ENCODE assay signal across 8 cellular contexts in the genomic region with DNA sequence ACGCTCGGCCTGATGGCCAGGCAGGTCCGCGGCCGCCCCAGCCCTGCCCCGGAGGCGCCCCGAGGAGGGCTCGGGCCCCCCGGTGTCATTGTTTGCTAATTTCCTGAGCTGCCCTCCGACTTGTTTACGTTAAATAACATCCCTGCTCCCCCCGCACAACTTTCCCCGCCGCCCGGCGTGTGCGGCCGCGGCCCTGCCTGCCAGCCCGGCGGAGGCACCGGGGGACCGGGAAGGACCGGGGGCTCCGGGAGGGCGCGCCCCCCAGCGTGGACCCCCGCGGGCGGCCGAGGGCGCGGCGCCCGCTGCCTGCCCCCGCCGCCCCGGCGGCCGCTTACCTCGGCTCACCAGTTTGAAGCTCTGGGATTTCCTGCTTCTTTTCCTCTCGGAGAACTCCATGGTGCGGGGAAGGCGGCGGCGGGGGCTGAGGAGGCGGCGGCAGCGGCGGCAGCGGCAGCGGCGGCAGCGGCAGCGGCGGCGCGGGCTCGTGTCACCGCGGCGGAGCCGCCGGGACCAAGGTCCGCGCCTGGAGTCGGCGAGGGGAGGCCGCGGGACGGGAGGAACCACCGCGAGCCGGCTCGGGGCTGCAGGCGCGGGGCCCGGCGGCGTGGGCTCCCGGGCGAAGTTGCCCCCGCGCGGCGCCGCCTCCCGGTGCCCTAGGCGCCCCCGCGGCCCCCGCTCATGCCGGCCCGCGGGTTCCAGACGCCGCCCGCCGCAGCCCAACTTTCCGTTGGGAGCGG. TPM values are rescaled to one million over a fixed set of nuclear protein-coding genes. Genes with fewer than 3 reads are reported as not detected.
A peak's percentile ranks its signal among the peaks of the same experiment; 100 is the strongest.
DNase-seq lines count a peak whose midpoint lies in the region; ATAC-seq, FAIRE-seq and TF ChIP-seq lines count a peak whose summit lies in the region.

No MANE protein-coding gene starts in this region.

- H2BK20ac ChIP-seq in H1 (ENCODE audit: low read length): no peak overlapping the region

- no peak overlapping the region for H3K4ac ChIP-seq in H1 (replicated peaks; ENCODE audit: insufficient read length, low read depth, low read length)

- H3K27me3 ChIP-seq in MG63 (no peaks in the 10 kb centered on the region), H1 (replicated peaks in 1 of 4; ENCODE audit: control insufficient read depth in 3 of 4, extremely low read depth in 1 of 4, insufficient read depth in 3 of 4, low read length in 3 of 4) (peaks cover 7 to 33% (median 25%) of the 10 kb centered on the region in 4 experiments), mucosa of rectum (ENCODE audit: control insufficient read depth in 2 of 2, insufficient read depth in 2 of 2, low read length in 2 of 2) (no peaks in the 10 kb centered on the region)

- no peak overlapping the region for H3K23ac ChIP-seq in H1 (ENCODE audit: insufficient read length)

- no peak overlapping the region for H2BK12ac ChIP-seq in H1 (ENCODE audit: low read depth, low read length)

- H4K8ac ChIP-seq in H1 (ENCODE audit: extremely low read depth, insufficient read depth, low read length): 0 out of 2 replicates have a peak overlapping the region, but pooled peaks have one; percentile 17

- H3K18ac ChIP-seq in H1 (ENCODE audit: extremely low read depth, low read length): no peak overlapping the region

- H3K9me3 ChIP-seq in MG63: no peaks in the 10 kb centered on the region
- H3K9me3 ChIP-seq in H1 (ENCODE audit: insufficient read depth in 2 of 2, low read depth in 1 of 2, low read length in 1 of 2): no peaks in the 10 kb centered on the region
- no peaks in the 10 kb centered on the region for H3K9me3 ChIP-seq in mucosa of rectum (ENCODE audit: control insufficient read depth in 2 of 2, low read length in 2 of 2)

- no peak for TF ChIP-seq POLR2A in H1 (IDR thresholded peaks at IDR 0.05; ENCODE audit: control extremely low read depth in 1 of 2, low read depth in 2 of 2, low read length in 2 of 2)

- H2BK15ac ChIP-seq in H1 (ENCODE audit: low read length): no peak overlapping the region

- ATAC-seq in GM21825 (IDR thresholded peaks at IDR 0.05; ENCODE audit: unreplicated experiment): no peak

- H3K79me2 ChIP-seq in H1 (ENCODE audit: control insufficient read depth in 1 of 2, insufficient read depth in 2 of 2, low read length in 2 of 2): no peaks in the 10 kb centered on the region

- H4K91ac ChIP-seq in H1 (replicated peaks; ENCODE audit: insufficient read length, low read length): no peak overlapping the region

- H3K4me2 ChIP-seq in H1 (ENCODE audit: insufficient read depth in 1 of 2, low read depth in 2 of 2, low read length in 2 of 2): peak overlapping the region; percentile 82 to 88

- H2AK5ac ChIP-seq in H1 (ENCODE audit: low read depth, low read length): no peak overlapping the region

- H2BK5ac ChIP-seq in H1 (ENCODE audit: low read depth, low read length): no peak overlapping the region

- no peaks in the 10 kb centered on the region for H3K79me1 ChIP-seq in H1 (ENCODE audit: low read depth, low read length)

- FAIRE-seq in H1 (lab: Jason Lieb, UNC): no peak

- no peak for TF ChIP-seq EP300 in H1 (IDR thresholded peaks at IDR 0.05; ENCODE audit: borderline replicate concordance in 1 of 2, low read depth in 2 of 2, low read length in 2 of 2)

- H3K4me1 ChIP-seq in H1 (replicated peaks in 1 of 4; ENCODE audit: control insufficient read depth in 3 of 4, insufficient read depth in 4 of 4, low read length in 3 of 4): peaks cover 0 to 6% (median 2%) of the 10 kb centered on the region in 4 experiments; a peak in 3 of 7 replicates
- peaks cover 5 to 6% of the 10 kb centered on the region in 2 donors for H3K4me1 ChIP-seq in mucosa of rectum (ENCODE audit: control insufficient read depth in 2 of 2, insufficient read depth in 2 of 2, low read length in 2 of 2)

- POLR2A ChIA-PET in H1 (lab: Charles Lee; ENCODE audit: partially characterized antibody): interaction anchor here (1.5 kb wide), 1 partner anchor 179 kb away, joined by 5 read pairs; no protein-coding TSS in a partner anchor

- H3K4me3 ChIP-seq in MG63 (peak overlapping the region; percentile 58), H1 (ENCODE audit: extremely low read depth in 1 of 4, insufficient read depth in 2 of 4, low read depth in 3 of 4, low read length in 4 of 4) (peak overlapping the region; percentile 48 to 72 (median 60)), mucosa of rectum (ENCODE audit: low read length in 2 of 2) (peak overlapping the region; percentile 65 to 67)

- H2BK120ac ChIP-seq in H1 (replicated peaks; ENCODE audit: low read depth, low read length): no peak overlapping the region

- CTCF ChIA-PET in H1 (lab: Charles Lee; ENCODE audit: partially characterized antibody): interaction anchor here (0.6 to 2.0 kb wide), 5 partner anchors 9 to 164 kb away, joined by 3 to 8 read pairs (median 3); no protein-coding TSS in a partner anchor

- TF ChIP-seq CTCF in H1 (IDR thresholded peaks at IDR 0.05; ENCODE audit: control extremely low read depth in 1 of 3, insufficient read depth in 1 of 3, low read depth in 1 of 3, low read length in 3 of 3): no peak

- no peak overlapping the region for H2AFZ ChIP-seq in H1 (ENCODE audit: low read length)

- WGBS in H1 (ENCODE audit: extremely low coverage in 1 of 2, insufficient coverage in 1 of 2, insufficient read length in 1 of 2, insufficient replicate concordance in 2 of 2, low coverage in 1 of 2, low lambda C conversion rate in 2 of 2, missing lambda C conversion rate in 1 of 2), 2 experiments: 1% methylated on average over 31 of the region's 103 CpGs; no CpG with 5 or more reads in 1 of the 2 experiments

- H4K20me1 ChIP-seq in H1 (replicated peaks in 1 of 2; ENCODE audit: control insufficient read depth in 1 of 2, insufficient read depth in 2 of 2, low read length in 2 of 2): peaks cover 0 to 2% of the 10 kb centered on the region in 2 experiments

- H4K5ac ChIP-seq in H1 (ENCODE audit: insufficient read length, low read depth, low read length): no peak overlapping the region

- peak overlapping the region in 1 of 4 experiments; percentile 79; a peak in 1 of 7 replicates for H3K9ac ChIP-seq in H1 (replicated peaks in 1 of 4; ENCODE audit: extremely low read depth in 1 of 4, low read depth in 3 of 4, low read length in 3 of 4)
- peak overlapping the region; percentile 43 to 72 for H3K9ac ChIP-seq in mucosa of rectum (ENCODE audit: low read depth in 1 of 2, low read length in 2 of 2)

- H3K14ac ChIP-seq in H1 (ENCODE audit: insufficient read length): no peak overlapping the region

- H3K36me3 ChIP-seq in MG63 (peaks cover 11% of the 10 kb centered on the region; the same call in 1 of the 2 replicates), H1 (ENCODE audit: control insufficient read depth in 2 of 4, insufficient read depth in 4 of 4, low read length in 3 of 4) (no peaks in the 10 kb centered on the region; a peak in 1 of 8 replicates), mucosa of rectum (ENCODE audit: control insufficient read depth in 2 of 2, insufficient read depth in 2 of 2, low read length in 2 of 2) (no peaks in the 10 kb centered on the region)

- peak; percentile 2 for DNase-seq in Caki2 (ENCODE audit: low read depth)
- DNase-seq in MG63: peak; percentile 27
- DNase-seq in H1 (ENCODE audit: low read depth in 1 of 2, low spot score in 2 of 2): no peak
- DNase-seq in H4 (ENCODE audit: low spot score): no peak
- no peak for DNase-seq in putamen (ENCODE audit: low spot score)
- DNase-seq in NCI-H345 (lab: John Stamatoyannopoulos, UW): no peak

- in situ Hi-C loops in Caki2 (cut with HindIII; ENCODE audit: low pct_unique_long_range_greater_than_20kb, low sequenced_read_pairs): no loop called here

- H3K27ac ChIP-seq in H1 (ENCODE audit: low read depth, low read length) (no peak overlapping the region), mucosa of rectum (ENCODE audit: low read depth in 2 of 2, low read length in 2 of 2) (peak overlapping the region in 1 of 2 donors; percentile 41)

- H3K56ac ChIP-seq in H1 (replicated peaks; ENCODE audit: insufficient read length, low read depth, low read length): no peak overlapping the region

- H3K23me2 ChIP-seq in H1 (ENCODE audit: low read depth, low read length): peaks cover 2% of the 10 kb centered on the region; the same call in 1 of the 2 replicates

- TF ChIP-seq RAD21 in H1 (IDR thresholded peaks at IDR 0.05 in 1 of 2, conservative IDR thresholded peaks at IDR 0.05 in 1 of 2; ENCODE audit: low read depth in 2 of 2, low read length in 2 of 2): no peak

TF ChIP-seq in H1, 55 proteins besides CTCF, POLR2A, EP300 and RAD21 (continues in another document):
- TF ChIP-seq HDAC2 (IDR thresholded peaks at IDR 0.05; ENCODE audit: borderline replicate concordance in 1 of 2, low read depth in 2 of 2, low read length in 2 of 2): 0 out of 4 replicates have a peak, but pooled peaks of 1 of the 2 experiments have one; percentile 27
- TF ChIP-seq NANOG (IDR thresholded peaks at IDR 0.05; ENCODE audit: insufficient read depth, low read depth, low read length, poor library complexity, severe bottlenecking): no peak

RNA-seq across cellular contexts. Expression of gene BEND7, which starts 0.5 kb away (rescaled TPM):
- 12.7 and 13.3 TPM in 2 replicates for total RNA-seq in Caki2 (2014; rRNA removed; shearing (Covaris generic); ENCODE audit: low replicate concordance)
- total RNA-seq in MG63 (2014; rRNA removed; shearing (Covaris generic); ENCODE audit: low replicate concordance): 3.6 and 4.5 TPM in 2 replicates
- 5.9 and 8.2 TPM in 2 replicates for total RNA-seq in H1 (2021; fragmentation: NEBNext Ultra II Directional; extraction: Animal tissue kit (Norgen Biotek cat#: 25700))
- polyA plus RNA-seq in H1 (2011; rRNA removed): 1.8 and 1.9 TPM in 2 replicates
- polyA plus RNA-seq in H1 (2011; cell fraction: cytosol; rRNA removed): 3.0 TPM
- polyA plus RNA-seq in H1 (2011; cell fraction: nucleus; rRNA removed): 5.5 TPM
- polyA plus RNA-seq in H1 (2012, experiment 1 of 2): 2.9 to 6.4 TPM (median 4.5 TPM) in 4 replicates
- polyA plus RNA-seq in H1 (2012, experiment 2 of 2): 2.4 TPM
- 3.6 TPM for polyA plus RNA-seq in H1 (2013, experiment 1 of 2)
- polyA plus RNA-seq in H1 (2013, experiment 2 of 2): 3.3 TPM
- polyA minus RNA-seq in H1 (2011; rRNA and poly(A)+ RNA removed): 3.6 and 4.8 TPM in 2 replicates
- 2.5 TPM for polyA minus RNA-seq in H1 (2011; cell fraction: cytosol; rRNA and poly(A)+ RNA removed)
- polyA minus RNA-seq in H1 (2011; cell fraction: nucleus; rRNA and poly(A)+ RNA removed): 8.9 TPM
- total RNA-seq in H4 (2014; rRNA removed; shearing (Covaris generic)): 3.8 and 8.1 TPM in 2 replicates

RNA-seq across cellular contexts. Expression of gene PRPF18, which starts 58.5 kb away (rescaled TPM):
- 29.9 and 39.0 TPM in 2 replicates for total RNA-seq in Caki2 (2014; rRNA removed; shearing (Covaris generic); ENCODE audit: low replicate concordance)
- 18.3 and 23.8 TPM in 2 replicates for total RNA-seq in MG63 (2014; rRNA removed; shearing (Covaris generic); ENCODE audit: low replicate concordance)
- 12.1 and 12.6 TPM in 2 replicates for total RNA-seq in H1 (2021; fragmentation: NEBNext Ultra II Directional; extraction: Animal tissue kit (Norgen Biotek cat#: 25700))
- polyA plus RNA-seq in H1 (2011; rRNA removed): 1.8 and 3.8 TPM in 2 replicates
- polyA plus RNA-seq in H1 (2011; cell fraction: cytosol; rRNA removed): 8.7 TPM
- polyA plus RNA-seq in H1 (2011; cell fraction: nucleus; rRNA removed): 1.1 TPM
- polyA plus RNA-seq in H1 (2012, experiment 1 of 2): 7.0 to 12.7 TPM (median 9.8 TPM) in 4 replicates
- polyA plus RNA-seq in H1 (2012, experiment 2 of 2): 1.6 TPM
- 10.8 TPM for polyA plus RNA-seq in H1 (2013, experiment 1 of 2)
- 10.3 TPM for polyA plus RNA-seq in H1 (2013, experiment 2 of 2)
- polyA minus RNA-seq in H1 (2011; rRNA and poly(A)+ RNA removed): 3.2 and 4.0 TPM in 2 replicates
- 2.7 TPM for polyA minus RNA-seq in H1 (2011; cell fraction: cytosol; rRNA and poly(A)+ RNA removed)
- 12.0 TPM for polyA minus RNA-seq in H1 (2011; cell fraction: nucleus; rRNA and poly(A)+ RNA removed)
- 15.1 and 18.1 TPM in 2 replicates for total RNA-seq in H4 (2014; rRNA removed; shearing (Covaris generic))

Comparison
In these comparisons a context has a peak if more than half of its experiments do, and no peak if none do; other contexts are left out.
1. DNase-seq: peak in Caki2 (single experiment) and MG63 (single experiment); none in H1 (0 of 2), H4 (single experiment), putamen (single experiment) and NCI-H345 (single experiment).
2. Peak in every context shown above with its lines, with median percentiles within 50 percentile points of each other: H3K4me3 ChIP-seq.